In genomic region chr4:164012396-164013027, GRCh38 we compare ENCODE assay signal across 8 cellular contexts.
DNase-seq lines count a peak whose midpoint lies in the region; ATAC-seq, FAIRE-seq and TF ChIP-seq lines count a peak whose summit lies in the region.

No MANE protein-coding gene starts in this region.

- POLR2A ChIA-PET in WTC11 (lab: Charles Lee): no interaction called here

- no peak overlapping the region for H3K27ac Mint-ChIP-seq in WTC11

- H3K27ac ChIP-seq in Karpas-422 (ENCODE audit: low read length): no peak overlapping the region
- no peak overlapping the region for H3K27ac ChIP-seq in mesendoderm (ENCODE audit: low read depth, low read length)

- no peak overlapping the region for H3K9ac ChIP-seq in Karpas-422 (ENCODE audit: low read length)
- no peak overlapping the region for H3K9ac ChIP-seq in mesendoderm (ENCODE audit: low read length)

- H2BK15ac ChIP-seq in mesendoderm (replicated peaks; ENCODE audit: low read depth): no peak overlapping the region

- H3K4me3 Mint-ChIP-seq in WTC11: no peak overlapping the region

- no peaks in the 10 kb centered on the region for H3K36me3 Mint-ChIP-seq in WTC11

- no peaks in the 10 kb centered on the region for H3K27me3 Mint-ChIP-seq in WTC11 (ENCODE audit: low read depth)

- H4K8ac ChIP-seq in mesendoderm (ENCODE audit: low read depth, low read length): no peak overlapping the region

- H2BK5ac ChIP-seq in mesendoderm (ENCODE audit: low read length): no peak overlapping the region

- H4K5ac ChIP-seq in mesendoderm (ENCODE audit: low read length): no peak overlapping the region

- no peak overlapping the region for H2AFZ ChIP-seq in Karpas-422 (ENCODE audit: low read length)

- H3K18ac ChIP-seq in mesendoderm (ENCODE audit: low read length): no peak overlapping the region

- no peak overlapping the region for H3K4ac ChIP-seq in mesendoderm (ENCODE audit: low read depth, low read length)

- H3K56ac ChIP-seq in mesendoderm (ENCODE audit: low read length): no peak overlapping the region

- H3K4me2 ChIP-seq in Karpas-422 (ENCODE audit: low read depth, low read length, poor library complexity, severe bottlenecking) (no peak overlapping the region), mesendoderm (ENCODE audit: low read length) (no peak overlapping the region)

- peak; percentile 68 for FAIRE-seq in D721Med (lab: Jason Lieb, UNC)

- TF ChIP-seq CTCF in D721Med (IDR thresholded peaks at IDR 0.05; ENCODE audit: insufficient read depth, missing control alignments) (peak; percentile 87), WTC11 (IDR thresholded peaks at IDR 0.05) (peak; percentile 50)

- H3K27me3 ChIP-seq in Karpas-422 (ENCODE audit: low read length): no peaks in the 10 kb centered on the region
- no peaks in the 10 kb centered on the region for H3K27me3 ChIP-seq in mesendoderm (ENCODE audit: insufficient read depth, low read length, poor library complexity)

- H3K9me3 Mint-ChIP-seq in WTC11: peaks cover 6% of the 10 kb centered on the region

- H3K23ac ChIP-seq in mesendoderm (ENCODE audit: low read length): no peak overlapping the region

- peaks cover 4% of the 10 kb centered on the region; the same call in 1 of the 2 replicates for H3K4me1 Mint-ChIP-seq in WTC11

- H2BK120ac ChIP-seq in mesendoderm (ENCODE audit: low read depth, low read length): no peak overlapping the region

- no peaks in the 10 kb centered on the region for H3K4me1 ChIP-seq in Karpas-422 (ENCODE audit: low read length)
- H3K4me1 ChIP-seq in mesendoderm (ENCODE audit: control insufficient read depth, low read depth, low read length): no peaks in the 10 kb centered on the region

- no peak overlapping the region for H2AK5ac ChIP-seq in mesendoderm (ENCODE audit: low read length)

- no CpG with 5 or more reads among the region's 3 CpGs for WGBS in mesendoderm (ENCODE audit: extremely low coverage, insufficient coverage, low lambda C conversion rate)

- no peaks in the 10 kb centered on the region for H3K36me3 ChIP-seq in Karpas-422 (ENCODE audit: insufficient read depth, low read length)
- no peaks in the 10 kb centered on the region for H3K36me3 ChIP-seq in mesendoderm (ENCODE audit: control insufficient read depth, insufficient read depth, low read length)

- ATAC-seq in GM19397 (IDR thresholded peaks at IDR 0.05; ENCODE audit: unreplicated experiment) (peak; percentile 69), WTC11 (peak; percentile 100), GM18519 (IDR thresholded peaks at IDR 0.05; ENCODE audit: low FRiP score, unreplicated experiment) (no peak)

- H3K9me2 ChIP-seq in Karpas-422 (replicated peaks; ENCODE audit: insufficient read depth, low read length): no peaks in the 10 kb centered on the region

- H3K79me2 ChIP-seq in Karpas-422 (ENCODE audit: low read length) (no peaks in the 10 kb centered on the region), mesendoderm (ENCODE audit: control insufficient read depth, insufficient read depth, low read length) (no peaks in the 10 kb centered on the region)

- H3K4me3 ChIP-seq in Karpas-422 (ENCODE audit: low read length): no peak overlapping the region
- no peak overlapping the region for H3K4me3 ChIP-seq in mesendoderm (ENCODE audit: low read length)

- H3K79me1 ChIP-seq in mesendoderm (ENCODE audit: low read length): no peaks in the 10 kb centered on the region

- DNase-seq in D721Med (ENCODE audit: insufficient read length, low spot score): no peak
- peak; percentile 79 for DNase-seq in Karpas-422
- peak; percentile 67 for DNase-seq in WTC11 (ENCODE audit: low spot score)
- peak; percentile 80 for DNase-seq in mesendoderm
- DNase-seq in NK-92 (lab: John Stamatoyannopoulos, UW; ENCODE audit: unreplicated experiment): no peak
- no peak for DNase-seq in GF-D8 (lab: John Stamatoyannopoulos, UW)

- H4K20me1 ChIP-seq in Karpas-422 (ENCODE audit: insufficient read depth, low read depth, low read length): no peaks in the 10 kb centered on the region

- CTCF ChIA-PET in WTC11 (lab: Charles Lee): interaction anchor here (0.8 to 2.5 kb wide), 7 partner anchors 191 to 719 kb away, joined by 3 to 16 read pairs (median 4); no protein-coding TSS in a partner anchor

- no peaks in the 10 kb centered on the region for H3K9me3 ChIP-seq in Karpas-422 (ENCODE audit: low read length)

TF ChIP-seq in WTC11, 78 proteins besides CTCF, POLR2A, EP300 and RAD21:
- TF ChIP-seq NFATC4 (CRISPR knock-in tag; IDR thresholded peaks at IDR 0.05) (no peak), GRHL2 (CRISPR knock-in tag; IDR thresholded peaks at IDR 0.05; ENCODE audit: insufficient replicate concordance, severe bottlenecking) (no peak), SMAD4 (CRISPR knock-in tag; IDR thresholded peaks at IDR 0.05) (no peak), CDX4 (CRISPR knock-in tag; IDR thresholded peaks at IDR 0.05; ENCODE audit: borderline replicate concordance) (no peak), ETV6 (CRISPR knock-in tag; IDR thresholded peaks at IDR 0.05) (peak; percentile 56; the same call in 1 of the 2 replicates), EMX1 (CRISPR knock-in tag; IDR thresholded peaks at IDR 0.05) (no peak)
- TF ChIP-seq, protein P1, sequence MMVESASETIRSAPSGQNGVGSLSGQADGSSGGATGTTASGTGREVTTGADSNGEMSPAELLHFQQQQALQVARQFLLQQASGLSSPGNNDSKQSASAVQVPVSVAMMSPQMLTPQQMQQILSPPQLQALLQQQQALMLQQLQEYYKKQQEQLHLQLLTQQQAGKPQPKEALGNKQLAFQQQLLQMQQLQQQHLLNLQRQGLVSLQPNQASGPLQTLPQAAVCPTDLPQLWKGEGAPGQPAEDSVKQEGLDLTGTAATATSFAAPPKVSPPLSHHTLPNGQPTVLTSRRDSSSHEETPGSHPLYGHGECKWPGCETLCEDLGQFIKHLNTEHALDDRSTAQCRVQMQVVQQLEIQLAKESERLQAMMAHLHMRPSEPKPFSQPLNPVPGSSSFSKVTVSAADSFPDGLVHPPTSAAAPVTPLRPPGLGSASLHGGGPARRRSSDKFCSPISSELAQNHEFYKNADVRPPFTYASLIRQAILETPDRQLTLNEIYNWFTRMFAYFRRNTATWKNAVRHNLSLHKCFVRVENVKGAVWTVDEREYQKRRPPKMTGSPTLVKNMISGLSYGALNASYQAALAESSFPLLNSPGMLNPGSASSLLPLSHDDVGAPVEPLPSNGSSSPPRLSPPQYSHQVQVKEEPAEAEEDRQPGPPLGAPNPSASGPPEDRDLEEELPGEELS (CRISPR knock-in tag; IDR thresholded peaks at IDR 0.05): no peak

Comparison
In these comparisons a context has a peak if more than half of its experiments do, and no peak if none do; other contexts are left out.
1. DNase-seq: peak in Karpas-422 (single experiment), WTC11 (single experiment) and mesendoderm (single experiment); none in D721Med (single experiment), NK-92 (single experiment) and GF-D8 (single experiment).